Comparison of ENCODE assay signal across 8 cellular contexts in the genomic region with DNA sequence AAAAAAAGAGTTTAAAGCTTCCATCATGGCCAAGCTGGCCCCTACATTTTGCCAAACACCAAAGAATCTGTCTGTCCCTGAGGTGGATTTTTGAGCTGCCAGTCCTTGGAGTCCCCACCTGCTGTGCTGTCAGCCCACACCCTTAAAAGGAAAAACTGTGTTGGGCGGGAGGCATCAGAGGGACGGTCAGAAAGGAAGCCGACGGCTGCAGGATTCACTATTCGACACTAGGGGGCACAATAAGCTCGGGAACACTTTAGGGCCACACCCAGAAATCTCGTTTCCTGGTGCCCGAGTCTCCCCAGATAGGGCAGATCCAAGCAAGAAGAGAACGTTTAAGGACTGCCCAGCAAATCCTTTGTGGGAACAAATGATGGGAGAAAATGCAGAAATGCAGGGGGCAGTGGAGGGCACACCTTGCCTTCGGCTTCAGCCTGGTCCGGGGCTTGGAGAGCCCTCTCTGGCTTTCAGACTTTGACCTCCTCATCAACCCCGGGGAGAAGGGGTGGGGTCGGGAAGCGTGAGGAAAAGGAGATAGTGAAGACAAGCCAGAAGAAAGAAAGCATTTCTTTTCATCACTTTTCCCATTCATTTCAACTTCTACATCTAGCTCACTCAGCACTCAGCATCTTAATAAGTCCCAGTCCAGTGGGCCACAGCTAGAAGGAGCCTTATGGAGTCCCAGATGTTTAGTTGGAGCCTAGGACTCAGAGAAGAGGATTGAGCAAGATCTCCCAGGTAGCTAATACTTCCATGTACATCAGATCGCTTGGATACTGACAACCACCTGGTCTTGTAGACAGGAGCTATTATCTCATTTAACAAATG. TPM values are rescaled to one million over a fixed set of nuclear protein-coding genes. Genes with fewer than 3 reads are reported as not detected.
DNase-seq lines count a peak whose midpoint lies in the region; ATAC-seq, FAIRE-seq and TF ChIP-seq lines count a peak whose summit lies in the region.

No MANE protein-coding gene starts in this region.

- TF ChIP-seq CTCF in C4-2B (conservative IDR thresholded peaks at IDR 0.05), result peak; percentile 97

- peaks cover 6% of the 10 kb centered on the region for H3K4me1 ChIP-seq in endocrine pancreas (ENCODE audit: control insufficient read depth, insufficient read depth, low read length)

- no peaks in the 10 kb centered on the region for H3K27me3 ChIP-seq in endocrine pancreas (ENCODE audit: control insufficient read depth, insufficient read depth, low read length)

- H3K27ac ChIP-seq in C4-2B, result no peak overlapping the region

- peak overlapping the region; percentile 54 for H3K9ac ChIP-seq in endocrine pancreas (ENCODE audit: control insufficient read depth, insufficient read depth, low read length)

- FAIRE-seq in HTR-8/SVneo (lab: Jason Lieb, UNC), result no peak

- DNase-seq in HTR-8/SVneo (ENCODE audit: insufficient read length, low spot score), result peak; percentile 71
- peak; percentile 77 to 85 for DNase-seq in NOMO-1 (lab: John Stamatoyannopoulos, UW; ENCODE audit: unreplicated experiment in 2 of 2)
- DNase-seq in activated CD8-positive, alpha-beta memory T cell treated with anti-CD3 and anti-CD28 coated beads for 48 hours (ENCODE audit: low read depth in 2 of 3, low spot score in 2 of 3), result peak; percentile 38 to 67 (median 43)
- peak; percentile 90 for DNase-seq in mesenteric fat pad (ENCODE audit: low spot score)
- DNase-seq in stimulated activated CD8-positive, alpha-beta memory T cell treated with anti-CD3 and anti-CD28 coated beads, Interleukin-15, amount 100 ng/mL, for 1 hour (ENCODE audit: low read depth), result peak; percentile 63

- ATAC-seq in GM19452 (IDR thresholded peaks at IDR 0.05; ENCODE audit: unreplicated experiment), result peak; percentile 48

- no peaks in the 10 kb centered on the region for H3K9me3 ChIP-seq in endocrine pancreas (ENCODE audit: control insufficient read depth, low read length)

- H3K4me3 ChIP-seq in endocrine pancreas (ENCODE audit: control insufficient read depth, insufficient read depth, low read length), result peak overlapping the region; percentile 54

- H3K36me3 ChIP-seq in endocrine pancreas (ENCODE audit: control insufficient read depth, insufficient read depth, low read length), result no peaks in the 10 kb centered on the region

RNA-seq across cellular contexts. Expression of gene CTTNBP2NL, which starts 5.0 kb away (rescaled TPM):
- total RNA-seq in mesenteric fat pad, result 44.4 TPM
